Comparison of ENCODE assay signal across 1 cellular context in the genomic region with DNA sequence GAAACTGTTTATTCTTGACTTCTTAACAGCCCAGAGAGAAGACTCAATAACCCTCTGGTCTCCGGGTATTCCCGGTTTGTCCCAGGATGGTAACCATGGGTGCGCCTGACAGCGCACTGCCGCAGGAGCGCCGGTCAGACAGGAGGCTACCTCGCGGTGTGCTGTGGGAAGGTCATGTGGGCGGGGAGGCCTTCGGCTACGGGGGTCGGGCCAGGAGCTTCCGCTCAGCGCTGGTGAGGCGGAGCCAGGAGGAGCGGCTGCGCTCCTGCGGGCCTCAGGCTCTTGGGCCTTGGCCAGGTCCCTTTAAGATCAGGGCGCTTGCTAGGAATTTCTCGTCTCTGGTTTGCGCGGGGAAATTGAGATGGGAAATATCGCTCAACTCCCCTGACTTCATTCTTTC.
TF ChIP-seq lines count a peak whose summit lies in the region.

No MANE protein-coding gene starts in this region.

TF ChIP-seq in WTC11, 78 proteins besides CTCF, POLR2A, EP300 and RAD21 (continued from another document):
- TF ChIP-seq, protein P1, sequence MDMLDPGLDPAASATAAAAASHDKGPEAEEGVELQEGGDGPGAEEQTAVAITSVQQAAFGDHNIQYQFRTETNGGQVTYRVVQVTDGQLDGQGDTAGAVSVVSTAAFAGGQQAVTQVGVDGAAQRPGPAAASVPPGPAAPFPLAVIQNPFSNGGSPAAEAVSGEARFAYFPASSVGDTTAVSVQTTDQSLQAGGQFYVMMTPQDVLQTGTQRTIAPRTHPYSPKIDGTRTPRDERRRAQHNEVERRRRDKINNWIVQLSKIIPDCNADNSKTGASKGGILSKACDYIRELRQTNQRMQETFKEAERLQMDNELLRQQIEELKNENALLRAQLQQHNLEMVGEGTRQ (CRISPR knock-in tag; IDR thresholded peaks at IDR 0.05), result peak; percentile 79
TF ChIP-seq in WTC11: peak in this region for 2.
